ENCODE assay signal across 8 cellular contexts in genomic region chr5:53482717-53483638, GRCh38. TPM values are rescaled to one million over a fixed set of nuclear protein-coding genes. Genes with fewer than 3 reads are reported as not detected.
DNase-seq lines count a peak whose midpoint lies in the region; ATAC-seq, FAIRE-seq and TF ChIP-seq lines count a peak whose summit lies in the region.

No MANE protein-coding gene starts in this region.

- TF ChIP-seq CTCF in SU-DHL-6 (IDR thresholded peaks at IDR 0.05; ENCODE audit: insufficient read depth, low read length, poor library complexity, severe bottlenecking), result peak; percentile 55
- TF ChIP-seq CTCF in type B pancreatic cell (conservative IDR thresholded peaks at IDR 0.05), result peak; percentile 26

- ATAC-seq in HG03135 (IDR thresholded peaks at IDR 0.05; ENCODE audit: unreplicated experiment), result no peak

- H3K27me3 ChIP-seq in SU-DHL-6 (ENCODE audit: low read length), result no peaks in the 10 kb centered on the region
- H3K27me3 ChIP-seq in effector memory CD4-positive, alpha-beta T cell (replicated peaks; ENCODE audit: control insufficient read depth, insufficient read depth, low read length, poor library complexity, severe bottlenecking), result peaks cover 10% of the 10 kb centered on the region

- H3K9ac ChIP-seq in SU-DHL-6 (ENCODE audit: low read length), result peak overlapping the region; percentile 61

- H3K4me2 ChIP-seq in SU-DHL-6 (ENCODE audit: low read depth, low read length, poor library complexity, severe bottlenecking), result peak overlapping the region; percentile 78

- peak overlapping the region; percentile 71 for H3K27ac ChIP-seq in SU-DHL-6 (ENCODE audit: low read depth, low read length)
- H3K27ac ChIP-seq in effector memory CD4-positive, alpha-beta T cell (ENCODE audit: insufficient read depth, low read length, poor library complexity, severe bottlenecking), result no peak overlapping the region

- H3K27ac Mint-ChIP-seq in type B pancreatic cell, result no peak overlapping the region

- H3F3A ChIP-seq in SU-DHL-6 (ENCODE audit: insufficient read depth), result peaks cover 14% of the 10 kb centered on the region

- no peaks in the 10 kb centered on the region for H3K9me2 ChIP-seq in SU-DHL-6 (replicated peaks; ENCODE audit: insufficient read depth, low read length)

- peak overlapping the region; percentile 54 for H3K4me3 ChIP-seq in SU-DHL-6 (ENCODE audit: insufficient read depth, low read length, poor library complexity, severe bottlenecking)
- peak overlapping the region; percentile 52 for H3K4me3 ChIP-seq in effector memory CD4-positive, alpha-beta T cell (ENCODE audit: insufficient read depth, low read depth, low read length, poor library complexity, severe bottlenecking)

- H3K4me1 Mint-ChIP-seq in type B pancreatic cell (ENCODE audit: unreplicated experiment), result peaks cover 18% of the 10 kb centered on the region

- no peaks in the 10 kb centered on the region for H4K20me1 ChIP-seq in SU-DHL-6 (ENCODE audit: low read depth, low read length)

- peaks cover 15% of the 10 kb centered on the region for H3K4me1 ChIP-seq in effector memory CD4-positive, alpha-beta T cell (ENCODE audit: control insufficient read depth, insufficient read depth, low read length, poor library complexity, severe bottlenecking)

- peaks cover 70% of the 10 kb centered on the region for H3K27me3 Mint-ChIP-seq in type B pancreatic cell

- no peaks in the 10 kb centered on the region for H3K36me3 ChIP-seq in SU-DHL-6 (ENCODE audit: low read length)
- no peaks in the 10 kb centered on the region for H3K36me3 ChIP-seq in effector memory CD4-positive, alpha-beta T cell (ENCODE audit: control insufficient read depth, insufficient read depth, low read length)

- peak overlapping the region; percentile 93 for H3K4me3 Mint-ChIP-seq in type B pancreatic cell

- H3K9me3 Mint-ChIP-seq in type B pancreatic cell, result no peaks in the 10 kb centered on the region

- peak; percentile 37 for DNase-seq in stimulated activated CD4-positive, alpha-beta T cell treated with anti-CD3 and anti-CD28 coated beads, Interleukin-15, amount 100 ng/mL, for 24 hours
- no peak for DNase-seq in stimulated activated CD4-positive, alpha-beta T cell treated with anti-CD3 and anti-CD28 coated beads, Interleukin-4, amount 100 ng/mL, for 24 hours
- DNase-seq in effector memory CD4-positive, alpha-beta T cell, result no peak
- peak; percentile 6 to 12 for DNase-seq in lung microvascular endothelial cell (ENCODE audit: low read depth in 2 of 2)
- DNase-seq in type B pancreatic cell (ENCODE audit: extremely low spot score, unreplicated experiment), result no peak
- no peak for DNase-seq in RCC 7860 (ENCODE audit: low spot score)

- peak overlapping the region; percentile 97 for H2AFZ ChIP-seq in SU-DHL-6 (ENCODE audit: low read depth, low read length, severe bottlenecking)

- H3K79me2 ChIP-seq in SU-DHL-6 (ENCODE audit: insufficient read depth, low read length), result no peaks in the 10 kb centered on the region

- no peaks in the 10 kb centered on the region for H3K9me3 ChIP-seq in SU-DHL-6 (ENCODE audit: insufficient read depth, low read length)
- H3K9me3 ChIP-seq in effector memory CD4-positive, alpha-beta T cell (ENCODE audit: control insufficient read depth, low read length), result no peaks in the 10 kb centered on the region

- H3K36me3 Mint-ChIP-seq in type B pancreatic cell, result no peaks in the 10 kb centered on the region

- no peak for FAIRE-seq in RCC 7860 (lab: Jason Lieb, UNC)

RNA-seq across cellular contexts. Expression of gene FST, which starts 2.5 kb away (rescaled TPM):
- total RNA-seq in lung microvascular endothelial cell (7.6 and 29.0 TPM in 2 replicates), type B pancreatic cell (ENCODE audit: low replicate concordance) (2.5 and 7.6 TPM in 2 replicates)

Comparison
In these comparisons a context has a peak if more than half of its experiments do, and no peak if none do; other contexts are left out.
1. DNase-seq: peak in stimulated activated CD4-positive, alpha-beta T cell treated with anti-CD3 and anti-CD28 coated beads, Interleukin-15, amount 100 ng/mL, for 24 hours (single experiment) and lung microvascular endothelial cell (2 of 2); none in stimulated activated CD4-positive, alpha-beta T cell treated with anti-CD3 and anti-CD28 coated beads, Interleukin-4, amount 100 ng/mL, for 24 hours (single experiment), effector memory CD4-positive, alpha-beta T cell (0 of 3), type B pancreatic cell (single experiment) and RCC 7860 (single experiment).